1 cellular context compared by ENCODE assay signal in the genomic region with DNA sequence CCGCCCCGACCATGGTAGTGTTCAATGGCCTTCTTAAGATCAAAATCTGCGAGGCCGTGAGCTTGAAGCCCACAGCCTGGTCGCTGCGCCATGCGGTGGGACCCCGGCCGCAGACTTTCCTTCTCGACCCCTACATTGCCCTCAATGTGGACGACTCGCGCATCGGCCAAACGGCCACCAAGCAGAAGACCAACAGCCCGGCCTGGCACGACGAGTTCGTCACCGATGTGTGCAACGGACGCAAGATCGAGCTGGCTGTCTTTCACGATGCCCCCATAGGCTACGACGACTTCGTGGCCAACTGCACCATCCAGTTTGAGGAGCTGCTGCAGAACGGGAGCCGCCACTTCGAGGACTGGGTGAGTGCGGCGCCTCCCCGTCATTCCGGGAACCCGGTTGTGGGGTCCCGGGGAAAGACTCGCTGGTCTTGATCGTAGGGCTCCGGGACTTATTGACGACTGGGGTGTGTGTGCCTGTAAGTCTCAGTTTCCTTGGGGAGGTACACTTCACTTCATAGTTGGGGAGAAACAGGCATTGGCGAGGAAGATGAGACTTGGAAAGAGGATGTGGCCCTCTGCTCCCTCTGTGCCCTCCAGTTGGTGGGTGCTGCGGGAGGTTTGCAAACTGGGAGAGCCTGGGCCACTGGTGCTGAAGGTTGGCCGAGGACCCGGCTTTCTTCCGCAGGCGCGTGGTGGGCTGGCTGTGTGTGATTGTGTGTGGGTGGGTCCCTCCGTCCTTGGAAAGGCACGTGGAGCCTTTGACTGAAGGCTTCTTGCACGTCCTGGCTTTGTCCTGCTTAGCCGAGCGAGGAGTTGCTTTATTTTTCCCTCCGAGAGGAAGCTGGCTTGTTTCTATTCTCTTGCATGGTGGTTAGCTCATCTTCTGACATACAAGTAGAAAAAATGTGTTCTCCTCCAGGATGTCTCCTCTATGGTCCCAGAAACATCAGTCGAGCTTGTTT.
TF ChIP-seq lines count a peak whose summit lies in the region.

No MANE protein-coding gene starts in this region.

TF ChIP-seq in GM23338, 12 proteins besides CTCF, POLR2A, EP300 and RAD21 (continued from another document):
- TF ChIP-seq ZNF462 (CRISPR knock-in tag; IDR thresholded peaks at IDR 0.05) (no peak), EZH2phosphoT487 (IDR thresholded peaks at IDR 0.05; ENCODE audit: unreplicated experiment) (peak; percentile 54)
TF ChIP-seq in GM23338: peak in this region for 2.
